Comparison of ENCODE assay signal across 8 cellular contexts in the genomic region with DNA sequence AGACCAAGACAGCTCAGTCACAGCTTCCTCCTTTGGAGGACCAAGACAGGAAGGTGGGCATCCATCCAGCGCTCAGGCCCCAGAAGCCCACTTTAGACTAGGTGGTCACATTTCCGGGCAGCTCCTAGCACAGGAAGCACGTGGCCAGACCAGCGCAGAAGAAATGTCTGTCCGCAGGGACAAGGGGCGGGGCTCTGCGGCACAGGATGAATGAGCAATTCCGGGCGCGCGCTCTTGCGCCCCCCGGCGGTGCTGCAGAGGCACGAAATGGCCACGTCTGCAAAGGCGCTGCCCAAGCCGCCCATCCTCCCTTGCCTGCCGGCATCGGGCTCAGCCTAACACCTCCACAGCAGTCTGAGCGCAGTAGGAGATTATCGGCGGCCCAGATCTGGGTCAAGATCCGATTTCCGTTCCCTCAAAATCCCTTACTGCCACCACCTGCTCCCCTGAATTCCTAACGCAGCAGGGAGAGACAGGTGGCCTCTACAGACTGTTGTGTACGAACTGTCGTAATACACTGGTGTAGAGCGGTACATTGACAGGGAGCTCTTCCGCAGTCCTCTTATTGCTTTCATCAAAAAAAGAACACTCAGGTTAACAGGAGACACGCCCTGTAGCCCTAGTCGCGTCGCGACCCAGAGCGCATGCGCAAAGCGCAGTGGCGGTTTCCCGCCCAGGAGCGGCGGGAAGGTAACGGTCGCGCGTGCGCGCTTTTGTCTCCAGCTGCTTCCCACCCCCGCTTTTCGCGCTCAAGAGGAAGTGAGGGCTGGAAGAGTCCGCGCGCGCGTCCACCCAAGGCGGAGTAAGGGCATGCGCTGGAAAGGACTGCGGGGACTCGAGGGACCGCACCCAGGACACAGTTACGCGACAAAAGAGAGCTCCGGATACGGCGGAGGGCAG. TPM values are rescaled to one million over a fixed set of nuclear protein-coding genes. Genes with fewer than 3 reads are reported as not detected.
DNase-seq lines count a peak whose midpoint lies in the region; ATAC-seq and TF ChIP-seq lines count a peak whose summit lies in the region.

No MANE protein-coding gene starts in this region.

- H3K9ac ChIP-seq in SU-DHL-6 (ENCODE audit: low read length) (peak overlapping the region; percentile 100), trophoblast cell (ENCODE audit: low read length) (peak overlapping the region; percentile 99)

- peaks cover 47% of the 10 kb centered on the region for H3K36me3 Mint-ChIP-seq in activated naive CD8-positive, alpha-beta T cell treated with anti-CD3 and anti-CD28 coated beads, Interleukin-2, amount 50 U/mL, for 24 hours (ENCODE audit: low read depth)

- no peaks in the 10 kb centered on the region for H3K9me2 ChIP-seq in SU-DHL-6 (replicated peaks; ENCODE audit: insufficient read depth, low read length)

- H4K12ac ChIP-seq in trophoblast cell (ENCODE audit: low read depth, low read length), result peak overlapping the region; percentile 88

- H3K4me1 ChIP-seq in trophoblast cell (ENCODE audit: control insufficient read depth in 1 of 2, insufficient read depth in 2 of 2, low read length in 2 of 2) (peaks cover 4 to 5% of the 10 kb centered on the region in 2 experiments), tibial nerve (peaks cover 0 to 40% (median 9%) of the 10 kb centered on the region in 4 donors)

- peak overlapping the region; percentile 99 for H3K14ac ChIP-seq in trophoblast cell (ENCODE audit: low read length)

- H3K27me3 Mint-ChIP-seq in activated naive CD8-positive, alpha-beta T cell treated with anti-CD3 and anti-CD28 coated beads, Interleukin-2, amount 50 U/mL, for 24 hours, result peaks cover 3% of the 10 kb centered on the region

- WGBS in trophoblast cell (ENCODE audit: extremely low coverage, insufficient coverage, insufficient read length), result no CpG with 5 or more reads among the region's 66 CpGs
- WGBS in tibial nerve, 2 donors, result 0% methylated on average over 53 to 64 of the region's 66 CpGs

- intact Hi-C loops in cardiac septum (cut with DNase I), result loop anchor here (1.0 to 2.0 kb wide), 5 partner anchors 22 to 105 kb away; a partner anchor contains a TSS

- TF ChIP-seq POLR2A in tibial nerve (IDR thresholded peaks at IDR 0.05), result peak in 1 of 2 donors; percentile 39

- H2BK120ac ChIP-seq in trophoblast cell (ENCODE audit: insufficient read depth, low read length, poor library complexity), result peak overlapping the region; percentile 84

- H2AK5ac ChIP-seq in trophoblast cell (ENCODE audit: low read length), result peak overlapping the region; percentile 92

- H3K4me2 ChIP-seq in SU-DHL-6 (ENCODE audit: low read depth, low read length, poor library complexity, severe bottlenecking) (peak overlapping the region; percentile 80), trophoblast cell (ENCODE audit: low read length) (peak overlapping the region; percentile 80)

- H2BK12ac ChIP-seq in trophoblast cell (ENCODE audit: low read length), result no peak overlapping the region

- H2AFZ ChIP-seq in SU-DHL-6 (ENCODE audit: low read depth, low read length, severe bottlenecking) (no peak overlapping the region), trophoblast cell (ENCODE audit: insufficient read depth, low read length, poor library complexity) (peak overlapping the region; percentile 75)

- H3K9me3 ChIP-seq in SU-DHL-6 (ENCODE audit: insufficient read depth, low read length), result no peaks in the 10 kb centered on the region
- peaks cover 3% of the 10 kb centered on the region for H3K9me3 ChIP-seq in trophoblast cell (ENCODE audit: insufficient read depth, low read depth, low read length)
- H3K9me3 ChIP-seq in tibial nerve, result no peaks in the 10 kb centered on the region

- TF ChIP-seq CTCF in GM12874 (IDR thresholded peaks at IDR 0.05; ENCODE audit: insufficient read depth, low read depth, low read length) (peak; percentile 97), SU-DHL-6 (IDR thresholded peaks at IDR 0.05; ENCODE audit: insufficient read depth, low read length, poor library complexity, severe bottlenecking) (peak; percentile 85), tibial nerve (IDR thresholded peaks at IDR 0.05) (peak; percentile 88 to 96 (median 94))

- peaks cover 68% of the 10 kb centered on the region for H3F3A ChIP-seq in SU-DHL-6 (ENCODE audit: insufficient read depth)

- H3K4me3 ChIP-seq in SU-DHL-6 (ENCODE audit: insufficient read depth, low read length, poor library complexity, severe bottlenecking) (peak overlapping the region; percentile 100), trophoblast cell (ENCODE audit: low read depth, low read length) (peak overlapping the region; percentile 99), tibial nerve (peak overlapping the region; percentile 70 to 99 (median 90))

- peak; percentile 64 to 79 for TF ChIP-seq EP300 in tibial nerve (IDR thresholded peaks at IDR 0.05)

- H4K91ac ChIP-seq in trophoblast cell (ENCODE audit: low read depth, low read length), result peak overlapping the region; percentile 98

- H4K8ac ChIP-seq in trophoblast cell (ENCODE audit: low read depth, low read length), result peak overlapping the region; percentile 93

- H3K4me1 Mint-ChIP-seq in activated naive CD8-positive, alpha-beta T cell treated with anti-CD3 and anti-CD28 coated beads, Interleukin-2, amount 50 U/mL, for 24 hours, result peaks cover 54% of the 10 kb centered on the region

- peak overlapping the region; percentile 95 for H3K18ac ChIP-seq in trophoblast cell (ENCODE audit: low read length)

- H3K36me3 ChIP-seq in SU-DHL-6 (ENCODE audit: low read length) (peaks cover 26% of the 10 kb centered on the region), trophoblast cell (ENCODE audit: control insufficient read depth in 1 of 2, insufficient read depth in 2 of 2, low read length in 2 of 2) (peaks cover 22 to 28% of the 10 kb centered on the region in 2 experiments), tibial nerve (peaks cover 5 to 36% (median 10%) of the 10 kb centered on the region in 3 donors)

- peak overlapping the region; percentile 99 for H3K27ac Mint-ChIP-seq in activated naive CD8-positive, alpha-beta T cell treated with anti-CD3 and anti-CD28 coated beads, Interleukin-2, amount 50 U/mL, for 24 hours

- H3K27me3 ChIP-seq in SU-DHL-6 (ENCODE audit: low read length) (no peaks in the 10 kb centered on the region), trophoblast cell (ENCODE audit: insufficient read depth, low read length) (no peaks in the 10 kb centered on the region), tibial nerve (no peaks in the 10 kb centered on the region)

- peak overlapping the region; percentile 99 for H3K4me3 Mint-ChIP-seq in activated naive CD8-positive, alpha-beta T cell treated with anti-CD3 and anti-CD28 coated beads, Interleukin-2, amount 50 U/mL, for 24 hours

- H3K79me2 ChIP-seq in SU-DHL-6 (ENCODE audit: insufficient read depth, low read length) (peaks cover 38% of the 10 kb centered on the region), trophoblast cell (ENCODE audit: control insufficient read depth, insufficient read depth, low read length, poor library complexity) (peaks cover 8% of the 10 kb centered on the region)

- no peaks in the 10 kb centered on the region for H3K9me3 Mint-ChIP-seq in activated naive CD8-positive, alpha-beta T cell treated with anti-CD3 and anti-CD28 coated beads, Interleukin-2, amount 50 U/mL, for 24 hours

- peak overlapping the region; percentile 93 for H2BK5ac ChIP-seq in trophoblast cell (ENCODE audit: low read depth, low read length, poor library complexity)

- peak; percentile 46 for ATAC-seq in HG02763 (IDR thresholded peaks at IDR 0.05; ENCODE audit: unreplicated experiment)
- peak; percentile 65 for ATAC-seq in activated naive CD8-positive, alpha-beta T cell treated with anti-CD3 and anti-CD28 coated beads, Interleukin-2, amount 50 U/mL, for 24 hours

- H3K79me1 ChIP-seq in trophoblast cell (ENCODE audit: low read length), result peaks cover 8% of the 10 kb centered on the region

- peaks cover 13% of the 10 kb centered on the region for H4K20me1 ChIP-seq in SU-DHL-6 (ENCODE audit: low read depth, low read length)

- peak overlapping the region; percentile 96 for H3K4ac ChIP-seq in trophoblast cell (ENCODE audit: low read depth, low read length)

- H3K27ac ChIP-seq in SU-DHL-6 (ENCODE audit: low read depth, low read length), result peak overlapping the region; percentile 98
- H3K27ac ChIP-seq in trophoblast cell (ENCODE audit: low read depth, low read length), result peak overlapping the region; percentile 89
- peak overlapping the region; percentile 95 to 100 (median 98) for H3K27ac ChIP-seq in tibial nerve

- DNase-seq in NCI-H128 (lab: John Stamatoyannopoulos, UW; ENCODE audit: unreplicated experiment) (peak; percentile 85), cardiac septum (ENCODE audit: low spot score) (peak; percentile 97), trophoblast cell (peak; percentile 94 to 97), tibial nerve (ENCODE audit: low spot score in 2 of 2) (peak; percentile 84 to 87)
- peak; percentile 94 for DNase-seq in activated naive CD8-positive, alpha-beta T cell treated with anti-CD3 and anti-CD28 coated beads, Interleukin-2, amount 50 U/mL, for 24 hours

- H3K23ac ChIP-seq in trophoblast cell (ENCODE audit: low read length), result no peak overlapping the region

RNA-seq across cellular contexts. Expression of a gene that starts 0.8 kb away (rescaled TPM):
- 377 TPM for total RNA-seq in cardiac septum
- 1,793 and 1,895 TPM in 2 replicates for polyA plus RNA-seq in trophoblast cell (2013)
- total RNA-seq in tibial nerve, result 100 to 1,000 TPM; 516 to 967 (median 709) TPM

RNA-seq across cellular contexts. Expression of a gene that starts 19.8 kb away (rescaled TPM):
- total RNA-seq in cardiac septum (33.3 TPM), tibial nerve (10 to 100 TPM; 50.3 to 97.5 (median 73.0) TPM)
- polyA plus RNA-seq in trophoblast cell (2013), result 29.4 and 33.5 TPM in 2 replicates

RNA-seq across cellular contexts. Expression of a gene that starts 35.8 kb away (rescaled TPM):
- total RNA-seq in cardiac septum, result 1.6 TPM
- 0.11 and 0.12 TPM in 2 replicates for polyA plus RNA-seq in trophoblast cell (2013)
- 10 to 100 TPM; 55.5 to 94.7 (median 60.1) TPM for total RNA-seq in tibial nerve

RNA-seq across cellular contexts. Expression of a gene that starts 58.5 kb away (rescaled TPM):
- total RNA-seq in cardiac septum (250 TPM), tibial nerve (100 to 1,000 TPM; 264 to 402 (median 307) TPM)
- 395 and 404 TPM in 2 replicates for polyA plus RNA-seq in trophoblast cell (2013)

Comparison
In these comparisons a context has a peak if more than half of its experiments do, and no peak if none do; other contexts are left out.
1. Peak in every context shown above with its lines: DNase-seq, ATAC-seq, H3K4me3 ChIP-seq and H3K27ac ChIP-seq.
2. RNA of a gene that starts 35.8 kb away (total RNA-seq): 55.5 to 94.7 TPM in tibial nerve; 1.6 TPM in cardiac septum (single experiment); every median in the first group is over 10 times any median in the second.